Comparison of ENCODE assay signal across 8 cellular contexts in the genomic region with DNA sequence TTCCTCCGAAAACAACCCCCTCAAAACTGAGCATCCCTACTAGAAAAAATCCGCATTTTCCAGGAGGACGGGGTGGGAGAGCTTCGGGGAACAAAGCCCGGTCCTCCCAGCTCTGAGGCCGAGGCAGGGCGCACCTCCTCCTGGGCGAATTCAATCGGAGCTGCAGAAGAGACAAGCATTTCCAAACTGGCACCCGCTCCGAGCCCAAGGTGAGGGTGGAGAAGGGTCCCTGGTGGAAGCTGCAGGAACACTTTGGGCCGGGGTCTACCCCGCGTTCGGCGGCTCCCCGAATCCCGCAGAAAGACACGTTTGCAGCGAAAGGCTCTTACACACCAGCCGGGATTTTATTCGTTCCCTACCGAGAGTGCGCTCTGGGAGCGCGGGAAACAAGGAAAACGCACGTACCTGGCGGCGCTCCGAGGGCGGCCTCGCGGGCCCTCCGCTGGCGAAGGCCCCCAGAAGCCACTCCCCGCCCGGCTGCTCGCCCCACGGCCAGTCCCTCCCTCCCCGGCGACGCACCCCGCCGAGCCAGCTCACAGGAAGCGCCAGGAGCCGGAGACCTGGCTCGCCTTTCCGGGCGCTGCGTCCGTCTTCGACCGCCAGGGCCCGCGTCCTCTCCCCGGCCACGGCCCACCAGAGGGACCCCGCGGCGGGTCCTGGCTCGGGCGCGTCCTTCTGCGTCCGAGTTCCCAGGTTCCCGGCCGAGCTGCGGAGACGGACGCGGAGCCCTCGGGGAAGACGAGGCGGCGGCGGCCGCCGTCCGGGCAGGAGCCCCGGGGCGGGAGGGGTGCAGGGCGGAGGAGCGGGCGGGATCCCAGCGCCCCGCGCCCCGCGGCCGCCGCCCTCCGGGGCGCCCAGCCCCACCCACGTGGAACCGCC. TPM values are rescaled to one million over a fixed set of nuclear protein-coding genes. Genes with fewer than 3 reads are reported as not detected.
DNase-seq lines count a peak whose midpoint lies in the region; ATAC-seq and TF ChIP-seq lines count a peak whose summit lies in the region.

No MANE protein-coding gene starts in this region.

- no peak overlapping the region for H3K27ac Mint-ChIP-seq in activated naive CD4-positive, alpha-beta T cell treated with anti-CD3 and anti-CD28 coated beads, Interleukin-2, amount 50 U/mL, for 24 hours

- TF ChIP-seq POLR2A in gastroesophageal sphincter (IDR thresholded peaks at IDR 0.05), result peak; percentile 94 to 97

- no peaks in the 10 kb centered on the region for H3K9me2 ChIP-seq in OCI-LY7 (ENCODE audit: insufficient read depth, low read length)

- POLR2A ChIA-PET in OCI-LY7 (lab: Charles Lee), result no interaction called here

- no peaks in the 10 kb centered on the region for H3K36me3 Mint-ChIP-seq in activated naive CD4-positive, alpha-beta T cell treated with anti-CD3 and anti-CD28 coated beads, Interleukin-2, amount 50 U/mL, for 24 hours

- H3K36me3 ChIP-seq in OCI-LY7 (ENCODE audit: insufficient read depth, low read length), result no peaks in the 10 kb centered on the region
- H3K36me3 ChIP-seq in gastroesophageal sphincter, result no peaks in the 10 kb centered on the region
- H3K36me3 ChIP-seq in neutrophil, result no peaks in the 10 kb centered on the region
- H3K36me3 ChIP-seq in urinary bladder (ENCODE audit: insufficient read depth), result no peaks in the 10 kb centered on the region

- H2AFZ ChIP-seq in OCI-LY7 (ENCODE audit: low read length), result peak overlapping the region; percentile 35

- H3K4me1 ChIP-seq in OCI-LY7 (ENCODE audit: insufficient read depth, low read length, poor library complexity, severe bottlenecking) (peaks cover 10% of the 10 kb centered on the region), gastroesophageal sphincter (peaks cover 0 to 38% (median 8%) of the 10 kb centered on the region in 3 donors), neutrophil (ENCODE audit: control insufficient read depth in 1 of 2, insufficient read depth in 1 of 2, low read depth in 1 of 2, low read length in 1 of 2) (peaks cover 27 to 46% of the 10 kb centered on the region in 2 experiments), urinary bladder (ENCODE audit: insufficient read depth) (peaks cover 1% of the 10 kb centered on the region)

- TF ChIP-seq EP300 in gastroesophageal sphincter (IDR thresholded peaks at IDR 0.05), result no peak

- peak overlapping the region; percentile 66 for H3K4me3 Mint-ChIP-seq in activated naive CD4-positive, alpha-beta T cell treated with anti-CD3 and anti-CD28 coated beads, Interleukin-2, amount 50 U/mL, for 24 hours

- H3K79me2 ChIP-seq in OCI-LY7 (ENCODE audit: insufficient read depth, low read depth, low read length), result no peaks in the 10 kb centered on the region

- peaks cover 25% of the 10 kb centered on the region for H3K4me1 Mint-ChIP-seq in activated naive CD4-positive, alpha-beta T cell treated with anti-CD3 and anti-CD28 coated beads, Interleukin-2, amount 50 U/mL, for 24 hours

- intact Hi-C loops in OCI-LY7 (cut with micrococcal nuclease; ENCODE audit: unreplicated experiment), result no loop called here

- peaks cover 26% of the 10 kb centered on the region for H3K27me3 Mint-ChIP-seq in activated naive CD4-positive, alpha-beta T cell treated with anti-CD3 and anti-CD28 coated beads, Interleukin-2, amount 50 U/mL, for 24 hours

- TF ChIP-seq CTCF in OCI-LY7 (conservative IDR thresholded peaks at IDR 0.05; ENCODE audit: low read length) (no peak), gastroesophageal sphincter (IDR thresholded peaks at IDR 0.05) (peak in 3 of 4 experiments; percentile 48 to 86 (median 81)), neutrophil (IDR thresholded peaks at IDR 0.05) (no peak)

- H3K27ac ChIP-seq in OCI-LY7 (ENCODE audit: low read depth, low read length, poor library complexity, severe bottlenecking) (peak overlapping the region; percentile 11), gastroesophageal sphincter (peak overlapping the region; percentile 98 to 99 (median 99)), neutrophil (peak overlapping the region; percentile 38), urinary bladder (ENCODE audit: low read depth) (peak overlapping the region; percentile 97)

- peak; percentile 95 for DNase-seq in DMS 273 (lab: John Stamatoyannopoulos, UW; ENCODE audit: unreplicated experiment)
- DNase-seq in HS-5 (ENCODE audit: low read depth), result peak; percentile 51
- DNase-seq in OCI-LY7 (ENCODE audit: low spot score), result peak; percentile 72

- WGBS in gastroesophageal sphincter (ENCODE audit: low coverage in 1 of 2), 2 donors, result no CpG with 5 or more reads among the region's 96 CpGs
- under 1% methylated on average over 85 of the region's 96 CpGs for WGBS in urinary bladder

- H4K20me1 ChIP-seq in OCI-LY7 (ENCODE audit: insufficient read depth, low read length), result no peaks in the 10 kb centered on the region

- CTCF ChIA-PET in OCI-LY7 (lab: Charles Lee; ENCODE audit: unreplicated experiment), result interaction anchor here (0.6 kb wide), 1 partner anchor 470 kb away, joined by 3 read pairs; no protein-coding TSS in a partner anchor

- ATAC-seq in GM19467 (IDR thresholded peaks at IDR 0.05; ENCODE audit: unreplicated experiment) (peak; percentile 34), gastroesophageal sphincter (peak; percentile 83)

- peak overlapping the region; percentile 60 for H3K4me2 ChIP-seq in OCI-LY7 (ENCODE audit: low read length)

- no TSS peak for BruUV-seq in OCI-LY7 (replicated peaks; lab: Mats Ljungman, UMichigan)

- H3K4me3 ChIP-seq in OCI-LY7 (ENCODE audit: low read depth, low read length, poor library complexity, severe bottlenecking) (peak overlapping the region; percentile 71), gastroesophageal sphincter (peak overlapping the region; percentile 90 to 93), neutrophil (ENCODE audit: low read depth in 1 of 2, low read length in 1 of 2) (peak overlapping the region; percentile 61 to 82), urinary bladder (ENCODE audit: low read depth, low read length) (peak overlapping the region; percentile 83)

- H3K9me3 ChIP-seq in OCI-LY7 (ENCODE audit: low read length), result no peaks in the 10 kb centered on the region
- H3K9me3 ChIP-seq in gastroesophageal sphincter, result no peaks in the 10 kb centered on the region
- H3K9me3 ChIP-seq in neutrophil, result no peaks in the 10 kb centered on the region

- H3K9me3 Mint-ChIP-seq in activated naive CD4-positive, alpha-beta T cell treated with anti-CD3 and anti-CD28 coated beads, Interleukin-2, amount 50 U/mL, for 24 hours, result no peaks in the 10 kb centered on the region

- H3K27me3 ChIP-seq in gastroesophageal sphincter, result no peaks in the 10 kb centered on the region
- peaks cover 99% of the 10 kb centered on the region for H3K27me3 ChIP-seq in neutrophil

RNA-seq across cellular contexts. Expression of gene BAHCC1, which starts 49.8 kb away (rescaled TPM):
- total RNA-seq in OCI-LY7 (2014; rRNA removed; shearing (Covaris generic)), result 1.4 and 5.2 TPM in 2 replicates
- total RNA-seq in OCI-LY7 (2022) (5.5 and 5.7 TPM in 2 replicates), gastroesophageal sphincter (10 to 100 TPM; 17.5 to 34.3 (median 19.5) TPM), urinary bladder (10.1 TPM)
- polyA plus RNA-seq in urinary bladder, result 15.9 TPM

RNA-seq across cellular contexts. Expression of gene SLC38A10, which starts 50.3 kb away (rescaled TPM):
- total RNA-seq in OCI-LY7 (2014; rRNA removed; shearing (Covaris generic)), result 50.5 and 56.0 TPM in 2 replicates
- 147 and 150 TPM in 2 replicates for total RNA-seq in OCI-LY7 (2022)
- total RNA-seq in gastroesophageal sphincter, result 10 to 100 TPM; 70.5 to 99.6 (median 81.8) TPM
- total RNA-seq in urinary bladder, result 28.5 TPM
- 82.3 TPM for polyA plus RNA-seq in urinary bladder

Comparison
In these comparisons a context has a peak if more than half of its experiments do, and no peak if none do; other contexts are left out.
1. Peak in every context shown above with its lines: DNase-seq, ATAC-seq, H3K4me3 ChIP-seq and H3K27ac ChIP-seq.
2. H3K27ac ChIP-seq: peak in every context shown above with its lines; median percentile 99 in gastroesophageal sphincter; 97 in urinary bladder; 38 in neutrophil; 11 in OCI-LY7.
3. CTCF ChIP-seq: peak in gastroesophageal sphincter (3 of 4); none in OCI-LY7 (single experiment) and neutrophil (single experiment).